Comparison of ENCODE assay signal across 8 cellular contexts in genomic region chrX:989959-990510, GRCh38.
DNase-seq lines count a peak whose midpoint lies in the region; ATAC-seq and TF ChIP-seq lines count a peak whose summit lies in the region.

No MANE protein-coding gene starts in this region.

- no peak for TF ChIP-seq POLR2A in tibial nerve (IDR thresholded peaks at IDR 0.05)

- H3K36me3 Mint-ChIP-seq in CD4-positive, CD25-positive, alpha-beta regulatory T cell = peaks cover 18% of the 10 kb centered on the region
- H3K36me3 Mint-ChIP-seq in activated CD8-positive, alpha-beta T cell treated with anti-CD3 and anti-CD28 coated beads for 36 hours (ENCODE audit: low read depth) = no peaks in the 10 kb centered on the region
- H3K36me3 Mint-ChIP-seq in nephron progenitor cell (ENCODE audit: low read depth) = peaks cover 12% of the 10 kb centered on the region

- CTCF ChIA-PET in activated CD8-positive, alpha-beta T cell treated with anti-CD3 and anti-CD28 coated beads for 36 hours (lab: Charles Lee) = no interaction called here

- H3K27me3 ChIP-seq in CD4-positive, CD25-positive, alpha-beta regulatory T cell (ENCODE audit: control insufficient read depth, insufficient read depth, low read length) = no peaks in the 10 kb centered on the region
- H3K27me3 ChIP-seq in tibial nerve = no peaks in the 10 kb centered on the region

- peaks cover 0 to 27% (median 7%) of the 10 kb centered on the region in 7 donors for H3K9me3 Mint-ChIP-seq in CD4-positive, CD25-positive, alpha-beta regulatory T cell
- peaks cover 8% of the 10 kb centered on the region for H3K9me3 Mint-ChIP-seq in activated CD8-positive, alpha-beta T cell treated with anti-CD3 and anti-CD28 coated beads for 36 hours
- H3K9me3 Mint-ChIP-seq in nephron progenitor cell = peaks cover 46% of the 10 kb centered on the region

- POLR2A ChIA-PET in activated CD8-positive, alpha-beta T cell treated with anti-CD3 and anti-CD28 coated beads for 36 hours (lab: Charles Lee) = no interaction called here

- H3K4me3 Mint-ChIP-seq in CD4-positive, CD25-positive, alpha-beta regulatory T cell = peak overlapping the region; percentile 90 to 93 (median 91)
- H3K4me3 Mint-ChIP-seq in activated CD8-positive, alpha-beta T cell treated with anti-CD3 and anti-CD28 coated beads for 36 hours = peak overlapping the region; percentile 55
- H3K4me3 Mint-ChIP-seq in nephron progenitor cell = peak overlapping the region; percentile 84

- peak; percentile 2 to 92 (median 91) for DNase-seq in CD4-positive, CD25-positive, alpha-beta regulatory T cell
- DNase-seq in M059J (ENCODE audit: low read depth) (peak; percentile 82), epidermal melanocyte (ENCODE audit: insufficient read length, low spot score) (peak; percentile 27), nephron progenitor cell (peak; percentile 78), tibial nerve (ENCODE audit: low spot score in 2 of 2) (peak; percentile 7 to 34), DMS153 treated with DMSO at 0.1 percent for 48 hours (lab: John Stamatoyannopoulos, UW; ENCODE audit: unreplicated experiment) (no peak)
- peak; percentile 75 for DNase-seq in activated CD8-positive, alpha-beta T cell treated with anti-CD3 and anti-CD28 coated beads for 36 hours

- peaks cover 0 to 4% of the 10 kb centered on the region in 2 experiments for H3K9me3 ChIP-seq in CD4-positive, CD25-positive, alpha-beta regulatory T cell (ENCODE audit: control insufficient read depth in 2 of 2, low read length in 2 of 2)
- peaks cover 0 to 27% (median 0%) of the 10 kb centered on the region in 4 donors for H3K9me3 ChIP-seq in tibial nerve

- peaks cover 9% of the 10 kb centered on the region for H3K27me3 Mint-ChIP-seq in CD4-positive, CD25-positive, alpha-beta regulatory T cell
- no peaks in the 10 kb centered on the region for H3K27me3 Mint-ChIP-seq in activated CD8-positive, alpha-beta T cell treated with anti-CD3 and anti-CD28 coated beads for 36 hours
- H3K27me3 Mint-ChIP-seq in nephron progenitor cell (ENCODE audit: low read depth, poor library complexity) = peaks cover 14% of the 10 kb centered on the region

- H3K36me3 ChIP-seq in CD4-positive, CD25-positive, alpha-beta regulatory T cell (ENCODE audit: control insufficient read depth, insufficient read depth, low read length) = no peaks in the 10 kb centered on the region
- no peaks in the 10 kb centered on the region for H3K36me3 ChIP-seq in tibial nerve

- WGBS in tibial nerve, 2 donors = 30 to 75% methylated on average over 23 to 25 of the region's 25 CpGs

- intact Hi-C loops in activated CD8-positive, alpha-beta T cell treated with anti-CD3 and anti-CD28 coated beads for 36 hours (cut with micrococcal nuclease) = no loop called here

- H3K27ac Mint-ChIP-seq in CD4-positive, CD25-positive, alpha-beta regulatory T cell = peak overlapping the region in 2 of 3 donors; percentile 93 to 97
- H3K27ac Mint-ChIP-seq in activated CD8-positive, alpha-beta T cell treated with anti-CD3 and anti-CD28 coated beads for 36 hours = peak overlapping the region; percentile 62
- H3K27ac Mint-ChIP-seq in nephron progenitor cell = peak overlapping the region; percentile 92

- peak overlapping the region; percentile 55 for H3K27ac ChIP-seq in CD4-positive, CD25-positive, alpha-beta regulatory T cell (ENCODE audit: insufficient read depth, low read length, poor library complexity, severe bottlenecking)
- peak overlapping the region in 2 of 4 donors; percentile 40 to 70 for H3K27ac ChIP-seq in tibial nerve

- no peak for TF ChIP-seq EP300 in tibial nerve (IDR thresholded peaks at IDR 0.05)

- peaks cover 0 to 25% (median 9%) of the 10 kb centered on the region in 4 donors for H3K4me1 Mint-ChIP-seq in CD4-positive, CD25-positive, alpha-beta regulatory T cell
- no peaks in the 10 kb centered on the region for H3K4me1 Mint-ChIP-seq in activated CD8-positive, alpha-beta T cell treated with anti-CD3 and anti-CD28 coated beads for 36 hours (ENCODE audit: low read depth)
- peaks cover 27% of the 10 kb centered on the region for H3K4me1 Mint-ChIP-seq in nephron progenitor cell

- TF ChIP-seq CTCF in activated CD8-positive, alpha-beta T cell treated with anti-CD3 and anti-CD28 coated beads for 36 hours (IDR thresholded peaks at IDR 0.05) = no peak
- TF ChIP-seq CTCF in nephron progenitor cell (IDR thresholded peaks at IDR 0.05) (no peak), tibial nerve (IDR thresholded peaks at IDR 0.05) (no peak)

- peak overlapping the region; percentile 51 for H3K4me3 ChIP-seq in CD4-positive, CD25-positive, alpha-beta regulatory T cell (ENCODE audit: low read depth, low read length)
- H3K4me3 ChIP-seq in tibial nerve = peak overlapping the region in 2 of 4 donors; percentile 15 to 19

- peak in 1 of 2 donors; percentile 62 for ATAC-seq in CD4-positive, CD25-positive, alpha-beta regulatory T cell (ENCODE audit: low read depth in 2 of 2)
- peak; percentile 96 for ATAC-seq in GM19438 (IDR thresholded peaks at IDR 0.05; ENCODE audit: low read depth, unreplicated experiment)
- ATAC-seq in activated CD8-positive, alpha-beta T cell treated with anti-CD3 and anti-CD28 coated beads for 36 hours = peak; percentile 97

- no peaks in the 10 kb centered on the region for H3K4me1 ChIP-seq in CD4-positive, CD25-positive, alpha-beta regulatory T cell (ENCODE audit: control insufficient read depth, insufficient read depth, low read length, poor library complexity, severe bottlenecking)
- H3K4me1 ChIP-seq in tibial nerve = no peaks in the 10 kb centered on the region
